1 cellular context compared by ENCODE assay signal in genomic region chr17:82492647-82493516, GRCh38.
TF ChIP-seq lines count a peak whose summit lies in the region.

No MANE protein-coding gene starts in this region.

TF ChIP-seq in SK-N-SH, 30 proteins besides CTCF, POLR2A, EP300 and RAD21 (continued from another document):
- no peak for TF ChIP-seq USF1 (IDR thresholded peaks at IDR 0.05; ENCODE audit: borderline replicate concordance, low read depth)
- TF ChIP-seq POLR2AphosphoS5 (IDR thresholded peaks at IDR 0.05; ENCODE audit: low read depth, low read length), result no peak
- TF ChIP-seq TEAD4 (IDR thresholded peaks at IDR 0.05; ENCODE audit: borderline replicate concordance, insufficient read depth), result no peak
